16 cellular contexts compared by ENCODE assay signal in the genomic region with DNA sequence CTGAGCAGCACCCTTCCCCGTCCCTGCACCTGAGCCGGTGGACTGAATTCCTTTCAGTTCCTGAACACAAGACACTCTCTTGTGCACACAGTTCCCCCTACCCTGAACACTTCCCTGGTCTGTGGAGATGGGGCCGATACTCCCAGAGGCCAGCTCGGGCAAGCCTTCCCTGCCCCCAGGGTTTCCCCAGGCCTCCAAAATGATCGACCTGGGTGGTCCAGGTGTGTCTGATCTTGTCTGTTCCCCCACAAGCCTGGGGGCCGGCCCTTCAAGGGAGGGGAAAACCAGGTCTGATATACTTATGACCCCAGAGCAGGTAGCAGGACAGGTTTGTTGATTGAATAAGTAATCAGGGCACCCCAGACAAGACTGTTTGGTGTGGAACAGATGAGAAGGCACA. TPM values are rescaled to one million over a fixed set of nuclear protein-coding genes. Genes with fewer than 3 reads are reported as not detected.
DNase-seq lines count a peak whose midpoint lies in the region; ATAC-seq and TF ChIP-seq lines count a peak whose summit lies in the region.
"Had no signal": no experiment of that assay in that cellular context is flagged by ENCODE, and none has a peak within 500 bp of the region (broad histone marks: within the 10 kb centered on the region; RNA-seq: fewer than 3 reads in every experiment).

No MANE protein-coding gene starts in this region.

- no peak overlapping the region for H3K4me3 ChIP-seq in lower lobe of right lung
- H3K4me3 ChIP-seq in ascending aorta: no peak overlapping the region
- H3K4me3 ChIP-seq: Peyer's patch had no signal

- CTCF ChIA-PET in WTC11 (lab: Charles Lee): interaction anchor here (0.8 to 4.8 kb wide), 2 partner anchors 22 to 48 kb away, joined by 3 to 34 read pairs; no protein-coding TSS in a partner anchor

- DNase-seq in H9 (no peak), WTC11 (ENCODE audit: low spot score) (no peak), lower lobe of right lung (peak; percentile 33), type B pancreatic cell (ENCODE audit: extremely low spot score, unreplicated experiment) (peak; percentile 59), head of caudate nucleus (no peak), ascending aorta (ENCODE audit: low spot score in 2 of 2) (no peak), AG20443 (ENCODE audit: low spot score) (no peak)
- DNase-seq: Calu3, DND-41, NCI-H1105, NCI-H146, NCI-H2029, SHP77 treated with DMSO at 0.1 percent for 48 hours had no signal

- H3K4me1 ChIP-seq in H9 (ENCODE audit: insufficient read depth, low read length) (no peaks in the 10 kb centered on the region), lower lobe of right lung (peaks cover 44% of the 10 kb centered on the region), ascending aorta (peaks cover 0 to 3% of the 10 kb centered on the region in 2 donors)

- no peak overlapping the region for H3K4ac ChIP-seq in H9 (ENCODE audit: low read depth, low read length)

- no peak overlapping the region for H3K56ac ChIP-seq in H9 (ENCODE audit: insufficient read length, low read depth, low read length)

- TF ChIP-seq CTCF in H9 (conservative IDR thresholded peaks at IDR 0.05) (no peak), WTC11 (IDR thresholded peaks at IDR 0.05) (no peak), lower lobe of right lung (IDR thresholded peaks at IDR 0.05) (no peak), type B pancreatic cell (conservative IDR thresholded peaks at IDR 0.05) (no peak), ascending aorta (IDR thresholded peaks at IDR 0.05) (no peak)

- WGBS in H9 (ENCODE audit: extremely low coverage, insufficient read length, low lambda C conversion rate): no CpG with 5 or more reads among the region's 6 CpGs

- no peak overlapping the region for H3K18ac ChIP-seq in H9 (ENCODE audit: insufficient read length, low read depth, low read length)

- no peak overlapping the region for H2BK20ac ChIP-seq in H9 (ENCODE audit: low read depth, low read length, poor library complexity, severe bottlenecking)

- no peak overlapping the region for H2BK12ac ChIP-seq in H9 (ENCODE audit: insufficient read length, low read depth, low read length)

- no peak overlapping the region for H4K5ac ChIP-seq in H9 (ENCODE audit: insufficient read length, low read depth, low read length)

- H3K36me3 Mint-ChIP-seq in H9 (ENCODE audit: insufficient read depth in 1 of 3, low read depth in 3 of 3) (no peaks in the 10 kb centered on the region), WTC11 (no peaks in the 10 kb centered on the region), type B pancreatic cell (no peaks in the 10 kb centered on the region)

- no peaks in the 10 kb centered on the region for H4K20me1 ChIP-seq in H9 (ENCODE audit: control insufficient read depth, insufficient read depth, insufficient read length)

- H3K9me3 ChIP-seq in H9 (ENCODE audit: control insufficient read depth, low read depth, low read length) (no peaks in the 10 kb centered on the region), lower lobe of right lung (no peaks in the 10 kb centered on the region), ascending aorta (no peaks in the 10 kb centered on the region)
- H3K9me3 ChIP-seq: Peyer's patch had no signal

- H2AK5ac ChIP-seq in H9 (ENCODE audit: insufficient read length, low read length): no peak overlapping the region

- intact Hi-C loops in lower lobe of right lung (cut with DNase I): no loop called here
- intact Hi-C loops in head of caudate nucleus (cut with DNase I): no loop called here
- intact Hi-C loops in ascending aorta (cut with DNase I): no loop called here

- H3K27ac Mint-ChIP-seq in H9: peak overlapping the region in 2 of 3 experiments; percentile 16 to 57; a peak in 1 of 7 replicates
- H3K27ac Mint-ChIP-seq in WTC11: 0 out of 2 replicates have a peak overlapping the region, but pooled peaks have one; percentile 21
- H3K27ac Mint-ChIP-seq in type B pancreatic cell: peak overlapping the region; percentile 56
- H3K27ac Mint-ChIP-seq: B cell had no signal

- H3K4me2 ChIP-seq in H9 (ENCODE audit: insufficient read depth, insufficient read length, low read length): no peak overlapping the region

- H3K4me3 Mint-ChIP-seq in H9 (no peak overlapping the region; a peak in 1 of 5 replicates), WTC11 (no peak overlapping the region), type B pancreatic cell (no peak overlapping the region)
- H3K4me3 Mint-ChIP-seq: B cell had no signal

- H3K79me1 ChIP-seq in H9 (ENCODE audit: insufficient read depth, low read depth, low read length, poor library complexity, severe bottlenecking): no peaks in the 10 kb centered on the region

- no peaks in the 10 kb centered on the region; the same call in 1 of the 2 replicates for H3K27me3 Mint-ChIP-seq in H9 (ENCODE audit: low read depth)
- no peaks in the 10 kb centered on the region; the same call in 1 of the 2 replicates for H3K27me3 Mint-ChIP-seq in WTC11 (ENCODE audit: low read depth)
- H3K27me3 Mint-ChIP-seq in type B pancreatic cell: no peaks in the 10 kb centered on the region
- H3K27me3 Mint-ChIP-seq: B cell had no signal

- H3K9me3 Mint-ChIP-seq in H9 (no peaks in the 10 kb centered on the region; a peak in 1 of 5 replicates), WTC11 (no peaks in the 10 kb centered on the region), type B pancreatic cell (no peaks in the 10 kb centered on the region)

- H2BK5ac ChIP-seq in H9 (ENCODE audit: insufficient read length, low read length): no peak overlapping the region

- H3K23me2 ChIP-seq in H9 (ENCODE audit: insufficient read length, low read depth, low read length, poor library complexity, severe bottlenecking): no peaks in the 10 kb centered on the region

- no peak overlapping the region for H2AFZ ChIP-seq in H9 (ENCODE audit: low read length)

- H4K91ac ChIP-seq in H9 (ENCODE audit: insufficient read length, low read depth, low read length): no peak overlapping the region

- no peak overlapping the region for H3T11ph ChIP-seq in H9 (ENCODE audit: low read length)

- ATAC-seq in WTC11 (no peak), lower lobe of right lung (no peak)

- no peak overlapping the region for H4K8ac ChIP-seq in H9 (replicated peaks; ENCODE audit: insufficient read length, low read depth, low read length)

- POLR2A ChIA-PET in WTC11 (lab: Charles Lee): no interaction called here

- no peak overlapping the region for H3K9ac ChIP-seq in H9 (ENCODE audit: extremely low read depth, insufficient read length, low read length)

- H3K79me2 ChIP-seq in H9 (ENCODE audit: insufficient read depth, low read length): no peaks in the 10 kb centered on the region

- no peak overlapping the region for H3K23ac ChIP-seq in H9 (ENCODE audit: insufficient read length, low read depth, low read length)

- H3K27me3 ChIP-seq in H9 (ENCODE audit: insufficient read depth, low read length): no peaks in the 10 kb centered on the region
- H3K27me3 ChIP-seq in lower lobe of right lung (ENCODE audit: low read depth): no peaks in the 10 kb centered on the region
- no peaks in the 10 kb centered on the region for H3K27me3 ChIP-seq in ascending aorta
- H3K27me3 ChIP-seq: Peyer's patch had no signal

- H3K36me3 ChIP-seq in lower lobe of right lung: no peaks in the 10 kb centered on the region
- H3K36me3 ChIP-seq in ascending aorta: no peaks in the 10 kb centered on the region
- H3K36me3 ChIP-seq: Peyer's patch had no signal

- peaks cover 25 to 42% of the 10 kb centered on the region in 2 experiments for H3K4me1 Mint-ChIP-seq in H9
- H3K4me1 Mint-ChIP-seq in WTC11: peaks cover 26% of the 10 kb centered on the region
- peaks cover 63% of the 10 kb centered on the region for H3K4me1 Mint-ChIP-seq in type B pancreatic cell (ENCODE audit: unreplicated experiment)

- H2BK15ac ChIP-seq in H9 (ENCODE audit: low read depth, low read length): no peak overlapping the region

- H2BK120ac ChIP-seq in H9 (ENCODE audit: low read depth, low read length, poor library complexity, severe bottlenecking): no peak overlapping the region

- H3K27ac ChIP-seq in H9 (ENCODE audit: insufficient read length, low read depth, low read length) (no peak overlapping the region), lower lobe of right lung (no peak overlapping the region), ascending aorta (no peak overlapping the region)

- H3K14ac ChIP-seq in H9 (ENCODE audit: insufficient read depth, low read length): no peak overlapping the region

TF ChIP-seq in WTC11, 78 proteins besides CTCF, POLR2A, EP300 and RAD21:
- TF ChIP-seq, protein P1, sequence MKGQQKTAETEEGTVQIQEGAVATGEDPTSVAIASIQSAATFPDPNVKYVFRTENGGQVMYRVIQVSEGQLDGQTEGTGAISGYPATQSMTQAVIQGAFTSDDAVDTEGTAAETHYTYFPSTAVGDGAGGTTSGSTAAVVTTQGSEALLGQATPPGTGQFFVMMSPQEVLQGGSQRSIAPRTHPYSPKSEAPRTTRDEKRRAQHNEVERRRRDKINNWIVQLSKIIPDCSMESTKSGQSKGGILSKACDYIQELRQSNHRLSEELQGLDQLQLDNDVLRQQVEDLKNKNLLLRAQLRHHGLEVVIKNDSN (CRISPR knock-in tag; IDR thresholded peaks at IDR 0.05): no peak
- TF ChIP-seq KAT7 (CRISPR knock-in tag; IDR thresholded peaks at IDR 0.05; ENCODE audit: borderline replicate concordance) (no peak), ZNF121 (CRISPR knock-in tag; IDR thresholded peaks at IDR 0.05) (no peak)
- TF ChIP-seq, protein P2, sequence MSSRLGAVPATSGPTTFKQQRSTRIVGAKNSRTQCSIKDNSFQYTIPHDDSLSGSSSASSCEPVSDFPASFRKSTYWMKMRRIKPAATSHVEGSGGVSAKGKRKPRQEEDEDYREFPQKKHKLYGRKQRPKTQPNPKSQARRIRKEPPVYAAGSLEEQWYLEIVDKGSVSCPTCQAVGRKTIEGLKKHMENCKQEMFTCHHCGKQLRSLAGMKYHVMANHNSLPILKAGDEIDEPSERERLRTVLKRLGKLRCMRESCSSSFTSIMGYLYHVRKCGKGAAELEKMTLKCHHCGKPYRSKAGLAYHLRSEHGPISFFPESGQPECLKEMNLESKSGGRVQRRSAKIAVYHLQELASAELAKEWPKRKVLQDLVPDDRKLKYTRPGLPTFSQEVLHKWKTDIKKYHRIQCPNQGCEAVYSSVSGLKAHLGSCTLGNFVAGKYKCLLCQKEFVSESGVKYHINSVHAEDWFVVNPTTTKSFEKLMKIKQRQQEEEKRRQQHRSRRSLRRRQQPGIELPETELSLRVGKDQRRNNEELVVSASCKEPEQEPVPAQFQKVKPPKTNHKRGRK (CRISPR knock-in tag; IDR thresholded peaks at IDR 0.05; ENCODE audit: borderline replicate concordance): no peak

RNA-seq across cellular contexts. Expression of gene KLHL35, which starts 40.7 kb away (rescaled TPM):
- total RNA-seq in H9 (2021): 0.72 and 0.83 TPM in 2 replicates
- total RNA-seq in WTC11 (2021): 0.22 to 0.60 TPM (median 0.39 TPM) in 3 replicates
- 2.6 TPM for total RNA-seq in lower lobe of right lung
- total RNA-seq in type B pancreatic cell (ENCODE audit: low replicate concordance): 0.67 and 1.6 TPM in 2 replicates
- not detected for total RNA-seq in ascending aorta
- total RNA-seq: H4 had no signal

RNA-seq across cellular contexts. Expression of gene GDPD5, which starts 52.1 kb away (rescaled TPM):
- total RNA-seq in H9 (2021) (6.9 and 7.8 TPM in 2 replicates), WTC11 (2021) (4.7 to 12.2 TPM (median 5.3 TPM) in 3 replicates), lower lobe of right lung (15.8 TPM), type B pancreatic cell (ENCODE audit: low replicate concordance) (7.5 and 11.3 TPM in 2 replicates), ascending aorta (64.6 TPM)

Comparison
In these comparisons a context has a peak if more than half of its experiments do, and no peak if none do; other contexts are left out.
1. DNase-seq: peak in lower lobe of right lung (single experiment) and type B pancreatic cell (single experiment); none in H9 (single experiment), WTC11 (single experiment), head of caudate nucleus (0 of 42), ascending aorta (0 of 2) and AG20443 (single experiment).
2. Peak in every context shown above with its lines, with median percentiles within 50 percentile points of each other: H3K27ac Mint-ChIP-seq.